8 cellular contexts compared by ENCODE assay signal in the genomic region with DNA sequence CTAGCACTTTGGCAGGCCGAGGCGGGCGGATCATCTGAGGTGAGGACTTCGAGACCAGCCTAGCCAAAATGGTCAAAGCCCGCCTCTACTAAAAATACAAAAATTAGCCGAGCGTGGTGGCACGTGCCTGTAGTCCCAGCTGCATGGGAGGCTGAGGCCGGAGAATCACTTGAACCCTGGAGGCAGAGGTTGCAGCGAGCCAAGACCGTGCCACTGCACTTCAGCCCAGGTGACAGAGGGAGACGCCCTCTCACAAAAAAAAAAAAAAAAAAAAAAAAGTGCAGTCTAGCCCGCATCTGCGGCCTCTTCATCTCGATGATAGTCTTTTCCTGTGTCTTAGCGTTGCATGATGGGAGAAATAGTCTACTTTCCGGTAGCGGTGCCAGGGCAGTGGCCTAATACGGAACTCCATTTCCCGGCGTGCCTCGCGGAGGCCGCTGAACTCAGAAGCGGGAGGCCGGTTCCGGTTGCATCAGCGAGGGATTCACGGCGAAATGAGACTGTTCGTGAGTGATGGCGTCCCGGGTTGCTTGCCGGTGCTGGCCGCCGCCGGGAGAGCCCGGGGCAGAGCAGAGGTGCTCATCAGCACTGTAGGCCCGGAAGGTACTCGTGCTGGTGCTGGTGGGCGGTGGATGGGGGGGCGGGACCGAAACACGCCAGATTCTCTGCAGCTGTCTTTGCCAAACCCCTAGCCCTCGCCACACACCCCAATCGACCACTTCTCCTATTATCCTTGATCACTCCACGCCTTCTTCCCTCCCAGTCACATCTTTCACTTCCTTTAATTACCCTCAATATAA. TPM values are rescaled to one million over a fixed set of nuclear protein-coding genes. Genes with fewer than 3 reads are reported as not detected.
DNase-seq lines count a peak whose midpoint lies in the region; ATAC-seq and TF ChIP-seq lines count a peak whose summit lies in the region.

A gene (plus strand): TSS at position 472 of the 800 bp plus-strand sequence. CDS start 23 bp downstream, at position 495.

- H3K36me3 ChIP-seq in osteoblast (ENCODE audit: insufficient read depth, low read length) (peaks cover 32% of the 10 kb centered on the region), thoracic aorta (peaks cover 25% of the 10 kb centered on the region)

- H3K4me2 ChIP-seq in osteoblast (ENCODE audit: insufficient read depth, low read length), result peak within 1 kb of the TSS; percentile 87

- H3K4me3 ChIP-seq in GM12865 (ENCODE audit: low read depth, low read length) (peak within 1 kb of the TSS; percentile 82), osteoblast (ENCODE audit: insufficient read depth, low read length) (peak within 1 kb of the TSS; percentile 94), thoracic aorta (peak within 1 kb of the TSS; percentile 72)

- TF ChIP-seq CTCF in GM12865 (IDR thresholded peaks at IDR 0.05; ENCODE audit: insufficient read depth, low read depth, low read length, missing control alignments), result no peak
- TF ChIP-seq CTCF in glutamatergic neuron (IDR thresholded peaks at IDR 0.05; ENCODE audit: partially characterized antibody, unreplicated experiment), result peak; percentile 10
- TF ChIP-seq CTCF in osteoblast (IDR thresholded peaks at IDR 0.05; ENCODE audit: extremely low read depth, low read depth, low read length), result no peak
- TF ChIP-seq CTCF in thoracic aorta (IDR thresholded peaks at IDR 0.05), result no peak

- peaks cover 10% of the 10 kb centered on the region for H4K20me1 ChIP-seq in osteoblast (ENCODE audit: insufficient read depth, low read length)

- peaks cover 31% of the 10 kb centered on the region for H3K4me1 Mint-ChIP-seq in activated naive CD8-positive, alpha-beta T cell (ENCODE audit: low read depth)
- H3K4me1 Mint-ChIP-seq in glutamatergic neuron (ENCODE audit: low read depth, unreplicated experiment), result peaks cover 22% of the 10 kb centered on the region

- H3K36me3 Mint-ChIP-seq in activated naive CD8-positive, alpha-beta T cell, result peaks cover 15% of the 10 kb centered on the region
- H3K36me3 Mint-ChIP-seq in glutamatergic neuron (ENCODE audit: unreplicated experiment), result peaks cover 23% of the 10 kb centered on the region

- H3K27me3 ChIP-seq in osteoblast (ENCODE audit: insufficient read depth, low read length) (no peaks in the 10 kb centered on the region), thoracic aorta (replicated peaks; ENCODE audit: insufficient read depth) (no peaks in the 10 kb centered on the region)

- H3K9me3 Mint-ChIP-seq in activated naive CD8-positive, alpha-beta T cell (ENCODE audit: low read depth), result no peaks in the 10 kb centered on the region
- H3K9me3 Mint-ChIP-seq in glutamatergic neuron (ENCODE audit: unreplicated experiment), result peaks cover 22% of the 10 kb centered on the region

- peak within 1 kb of the TSS; percentile 98 for H3K27ac Mint-ChIP-seq in activated naive CD8-positive, alpha-beta T cell
- H3K27ac Mint-ChIP-seq in glutamatergic neuron (ENCODE audit: unreplicated experiment), result peak within 1 kb of the TSS; percentile 96

- DNase-seq in GM12865 (ENCODE audit: low read depth) (peak; percentile 97), NCI-H1105 (lab: John Stamatoyannopoulos, UW) (peak; percentile 87), SKM-1 treated with dmso at 0.1 percent for 144 hours (lab: John Stamatoyannopoulos, UW; ENCODE audit: unreplicated experiment) (peak; percentile 74), glutamatergic neuron (peak; percentile 90), osteoblast (ENCODE audit: insufficient read length, low spot score, missing footprints) (peak; percentile 98), thoracic aorta (ENCODE audit: low spot score) (peak; percentile 80)

- H3K4me1 ChIP-seq in osteoblast (ENCODE audit: insufficient read depth, low read length) (peaks cover 9% of the 10 kb centered on the region), thoracic aorta (ENCODE audit: control insufficient read depth in 1 of 2, low read depth in 2 of 2) (peaks cover 6 to 12% of the 10 kb centered on the region in 2 donors)

- peak within 1 kb of the TSS; percentile 90 for H3K4me3 Mint-ChIP-seq in activated naive CD8-positive, alpha-beta T cell
- H3K4me3 Mint-ChIP-seq in glutamatergic neuron (ENCODE audit: unreplicated experiment), result peak within 1 kb of the TSS; percentile 94

- ATAC-seq in HG02642 (IDR thresholded peaks at IDR 0.05; ENCODE audit: poor library complexity, unreplicated experiment) (peak; percentile 96), thoracic aorta (ENCODE audit: insufficient number of reproducible peaks, low FRiP score, low read depth) (peak; percentile 75)

- peak within 1 kb of the TSS; percentile 90 for H2AFZ ChIP-seq in osteoblast (ENCODE audit: low read length)

- no peaks in the 10 kb centered on the region for H3K27me3 Mint-ChIP-seq in activated naive CD8-positive, alpha-beta T cell
- H3K27me3 Mint-ChIP-seq in glutamatergic neuron (ENCODE audit: unreplicated experiment), result peaks cover 28% of the 10 kb centered on the region

- H3K9me3 ChIP-seq in osteoblast (ENCODE audit: low read depth, low read length) (no peaks in the 10 kb centered on the region), thoracic aorta (no peaks in the 10 kb centered on the region)

- H3K27ac ChIP-seq in osteoblast (ENCODE audit: low read depth, low read length) (peak within 1 kb of the TSS; percentile 81), thoracic aorta (peak within 1 kb of the TSS; percentile 44 to 63)

- H3K79me2 ChIP-seq in osteoblast (ENCODE audit: insufficient read depth, low read length), result peaks cover 39% of the 10 kb centered on the region

RNA-seq across cellular contexts. Expression of the gene that starts here (rescaled TPM):
- 870 TPM for total RNA-seq in glutamatergic neuron (ENCODE audit: unreplicated experiment)
- 171 and 187 TPM in 2 replicates for total RNA-seq in osteoblast
- 100 to 1,000 TPM in 1 of 2 donors, 10 to 100 TPM in 1; 58.8 to 104 TPM for total RNA-seq in thoracic aorta

Comparison
In these comparisons a context has a peak if more than half of its experiments do, and no peak if none do; other contexts are left out.
1. Peak in every context shown above with its lines: DNase-seq, ATAC-seq, H3K4me3 ChIP-seq and H3K27ac ChIP-seq.